Comparison of ENCODE assay signal across 20 cellular contexts in genomic region chr3:116316781-116317180, GRCh38.
"Had no signal": no experiment of that assay in that cellular context is flagged by ENCODE, and none has a peak within 500 bp of the region (broad histone marks: within the 10 kb centered on the region; RNA-seq: fewer than 3 reads in every experiment).

No MANE protein-coding gene starts in this region.

- H3K27ac ChIP-seq: hepatocyte, left ventricle myocardium inferior, ovary, right atrium auricular region, right lobe of liver, skin epidermis, stomach, testis, thyroid gland, uterus had no signal

- H2AFZ ChIP-seq: hepatocyte had no signal

- H3K4me1 ChIP-seq: right atrium auricular region, right lobe of liver, stomach, testis, thyroid gland, uterus had no signal

- H3K36me3 ChIP-seq: left ventricle myocardium inferior, ovary, right atrium auricular region, right lobe of liver, stomach, thyroid gland, uterus had no signal

- H3K9me3 ChIP-seq: left ventricle myocardium inferior, ovary, right atrium auricular region, right lobe of liver, stomach, testis, thyroid gland, uterus had no signal

- H3K4me3 ChIP-seq: hepatocyte, left ventricle myocardium inferior, lung, ovary, right atrium auricular region, right lobe of liver, skin epidermis, stomach, thyroid gland, uterus had no signal

- H3K27me3 ChIP-seq: hepatocyte, ovary, right atrium auricular region, right lobe of liver, stomach, testis, thyroid gland, uterus had no signal

- H3K4me2 ChIP-seq: hepatocyte had no signal

- DNase-seq: islet precursor cell; left ventricle myocardium inferior; naive thymus-derived CD4-positive, alpha-beta T cell; ovary; right lobe of liver; stimulated activated CD4-positive, alpha-beta T cell treated with anti-CD3 and anti-CD28 coated beads, Interleukin-12 subunit alpha, Interleukin-12 subunit beta, amount 100 ng/mL, for 4 hours; stimulated activated CD4-positive, alpha-beta T cell treated with anti-CD3 and anti-CD28 coated beads, Interleukin-15, amount 100 ng/mL, for 24 hours; stimulated activated CD4-positive, alpha-beta T cell treated with anti-CD3 and anti-CD28 coated beads, Interleukin-2, amount 100 ng/mL, for 24 hours; stimulated activated CD4-positive, alpha-beta T cell treated with anti-CD3 and anti-CD28 coated beads, Interleukin-4, amount 100 ng/mL, for 1 hour; stimulated activated naive B cell treated with anti-CD40 and anti-IgM and Interleukin-4, amounts not matched to agents 10 μg/mL and 1 μg/mL and 100 μg/mL, for 72 hours; stimulated activated naive CD8-positive, alpha-beta T cell treated with anti-CD3 and anti-CD28 coated beads, Interleukin-15, Interleukin-2, amounts not matched to agents 100 U/mL and 50 U/mL, for 24 hours; stomach; testis; thyroid gland; trophoblast cell; uterus had no signal
